ENCODE assay signal across 20 cellular contexts in the genomic region with DNA sequence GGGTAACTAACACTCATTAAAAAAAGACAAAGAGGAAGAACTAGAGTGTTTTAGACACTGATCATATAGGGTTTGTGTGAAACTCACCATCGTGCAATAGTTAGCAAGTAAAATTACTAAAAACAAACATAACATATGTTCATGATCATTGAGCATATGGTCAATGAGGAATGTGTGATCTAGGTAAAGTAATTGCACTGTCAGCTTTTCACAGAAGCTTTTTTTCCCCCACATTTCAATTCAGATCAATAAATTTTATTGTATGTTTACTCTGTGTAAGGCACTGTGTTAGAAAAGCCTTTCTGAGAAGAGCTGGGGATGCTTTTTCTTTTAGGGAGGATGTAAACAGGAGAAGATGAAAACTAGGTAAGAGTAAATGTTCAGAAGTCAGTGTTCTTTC.
DNase-seq lines count a peak whose midpoint lies in the region; ATAC-seq, FAIRE-seq and TF ChIP-seq lines count a peak whose summit lies in the region.
"Had no signal": no experiment of that assay in that cellular context is flagged by ENCODE, and none has a peak within 500 bp of the region (broad histone marks: within the 10 kb centered on the region; RNA-seq: fewer than 3 reads in every experiment).

No MANE protein-coding gene starts in this region.

- no peak for ATAC-seq in A549
- ATAC-seq in K562, result no peak
- ATAC-seq in lower lobe of right lung, result no peak
- ATAC-seq: GM12878 had no signal

- H3K79me2 ChIP-seq in K562 (ENCODE audit: control insufficient read depth, insufficient read depth, low read length), result no peaks in the 10 kb centered on the region

- H3K27me3 ChIP-seq in K562 (ENCODE audit: control insufficient read depth in 2 of 2, insufficient read depth in 2 of 2, low read length in 2 of 2) (no peaks in the 10 kb centered on the region), lower lobe of right lung (ENCODE audit: low read depth) (no peaks in the 10 kb centered on the region)

- 0% methylated on average over 1 of the region's 1 CpG for WGBS in A549 (ENCODE audit: missing lambda C conversion rate)
- 0% methylated on average over 1 of the region's 1 CpG for WGBS in K562 (ENCODE audit: insufficient coverage, low coverage, missing lambda C conversion rate)

- TF ChIP-seq POLR2A in A549 (IDR thresholded peaks at IDR 0.05; ENCODE audit: low read length) (no peak), K562 (conservative IDR thresholded peaks at IDR 0.05) (no peak)

- intact Hi-C loops in K562 (cut with micrococcal nuclease) (no loop called here), lower lobe of right lung (cut with DNase I) (no loop called here)

- no peaks in the 10 kb centered on the region for H3K9me1 ChIP-seq in K562 (ENCODE audit: control insufficient read depth, insufficient read depth, low read length)

- H3K4me3 ChIP-seq in A549 (no peak overlapping the region), K562 (no peak overlapping the region), lower lobe of right lung (no peak overlapping the region)
- H3K4me3 ChIP-seq: GM12878, GM23248 had no signal

- no peak overlapping the region for H3K9ac ChIP-seq in K562 (ENCODE audit: insufficient read depth in 1 of 2, low read depth in 2 of 2, low read length in 2 of 2)
- H3K9ac ChIP-seq: GM23248 had no signal

- FAIRE-seq in A549 (lab: Jason Lieb, UNC) (no peak), K562 (lab: Jason Lieb, UNC) (no peak)
- FAIRE-seq: GM12878, GM19239, H1 had no signal

- H3K36me3 ChIP-seq in K562 (ENCODE audit: control insufficient read depth, insufficient read depth, low read length), result no peaks in the 10 kb centered on the region
- H3K36me3 ChIP-seq in lower lobe of right lung, result no peaks in the 10 kb centered on the region

- in situ Hi-C loops in K562 (cut with MboI), result no loop called here

- TF ChIP-seq CTCF in A549 (IDR thresholded peaks at IDR 0.05), result no peak
- TF ChIP-seq CTCF in K562 (IDR thresholded peaks at IDR 0.05 in 2 of 3, conservative IDR thresholded peaks at IDR 0.05 in 1 of 3; ENCODE audit: insufficient read depth in 2 of 3, low read depth in 1 of 3, low read length in 3 of 3), result no peak
- no peak for TF ChIP-seq CTCF in lower lobe of right lung (IDR thresholded peaks at IDR 0.05)

- POLR2A ChIA-PET in A549 (lab: Yijun Ruan, JAX), result interaction anchor here (0.6 kb wide), 1 partner anchor 333 kb away, joined by 9 read pairs; no protein-coding TSS in a partner anchor
- POLR2A ChIA-PET in K562 (lab: Yijun Ruan, JAX), result no interaction called here

- H3K4me1 ChIP-seq in A549, result no peaks in the 10 kb centered on the region
- H3K4me1 ChIP-seq in K562 (replicated peaks in 1 of 2; ENCODE audit: control insufficient read depth in 2 of 2, insufficient read depth in 2 of 2, low read length in 2 of 2), result no peaks in the 10 kb centered on the region
- no peaks in the 10 kb centered on the region for H3K4me1 ChIP-seq in lower lobe of right lung

- CTCF ChIA-PET in A549 (lab: Yijun Ruan, JAX) (no interaction called here), K562 (lab: Yijun Ruan, JAX; ENCODE audit: low intra/inter-chr PET ratio) (no interaction called here)

- H3K27ac ChIP-seq in A549 (no peak overlapping the region), K562 (ENCODE audit: extremely low read depth, low read depth, low read length) (no peak overlapping the region), lower lobe of right lung (no peak overlapping the region)
- H3K27ac ChIP-seq: GM23248 had no signal

- no peaks in the 10 kb centered on the region for H3K9me3 ChIP-seq in A549
- H3K9me3 ChIP-seq in K562 (replicated peaks; ENCODE audit: control insufficient read depth, insufficient read depth, low read depth, low read length), result no peaks in the 10 kb centered on the region
- no peaks in the 10 kb centered on the region for H3K9me3 ChIP-seq in lower lobe of right lung

- DNase-seq in NCI-H2171 treated with DMSO at 0.1 percent for 48 hours (lab: John Stamatoyannopoulos, UW) (peak; percentile 54), NCI-H2171 (lab: John Stamatoyannopoulos, UW) (no peak), A549 (ENCODE audit: low read depth in 1 of 2, low spot score in 1 of 2) (no peak), K562 (ENCODE audit: extremely low read depth in 1 of 4, low spot score in 3 of 4) (no peak), lower lobe of right lung (no peak), NCI-H2029 (lab: John Stamatoyannopoulos, UW) (no peak)
- DNase-seq: 8988T; C1 segment of cervical spinal cord; Calu3; CD4-positive, alpha-beta memory T cell; COR-L47; DMS79; EL; GDM1; GM23248; H7; HCEC 1CT had no signal

- TF ChIP-seq EP300 in A549 (IDR thresholded peaks at IDR 0.05) (no peak), K562 (IDR thresholded peaks at IDR 0.05; ENCODE audit: low read length) (no peak)

- H3K4me2 ChIP-seq in A549 (no peak overlapping the region), K562 (ENCODE audit: insufficient read depth, low read length) (no peak overlapping the region)

- no peak overlapping the region for H2AFZ ChIP-seq in K562 (ENCODE audit: low read depth, low read length)
- H2AFZ ChIP-seq: GM23248 had no signal

- no peaks in the 10 kb centered on the region for H4K20me1 ChIP-seq in K562 (replicated peaks; ENCODE audit: control insufficient read depth, insufficient read depth, low read length)

- no TSS peak for BruUV-seq in K562 (replicated peaks; lab: Mats Ljungman, UMichigan)

- TF ChIP-seq RAD21 in A549 (conservative IDR thresholded peaks at IDR 0.05 in 1 of 2, IDR thresholded peaks at IDR 0.05 in 1 of 2) (no peak), K562 (CRISPR knock-in tag; conservative IDR thresholded peaks at IDR 0.05 in 1 of 2, IDR thresholded peaks at IDR 0.05 in 1 of 2) (no peak)

TF ChIP-seq in A549, 52 proteins besides CTCF, POLR2A, EP300 and RAD21:
- peak; percentile 58 for TF ChIP-seq MAFK (IDR thresholded peaks at IDR 0.05; ENCODE audit: partially characterized antibody)
- TF ChIP-seq GATA3 (IDR thresholded peaks at IDR 0.05; ENCODE audit: borderline replicate concordance), result no peak

TF ChIP-seq in K562, 482 proteins besides CTCF, POLR2A, EP300 and RAD21:
- TF ChIP-seq KLF1 (tag; IDR thresholded peaks at IDR 0.05), result no peak
- peak; percentile 7; the same call in 1 of the 2 replicates for TF ChIP-seq ZNF316 (IDR thresholded peaks at IDR 0.05)
- TF ChIP-seq MAFK (IDR thresholded peaks at IDR 0.05; ENCODE audit: low read length), result peak; percentile 36; the same call in 1 of the 2 replicates
- no peak for TF ChIP-seq MEF2A (IDR thresholded peaks at IDR 0.05; ENCODE audit: control insufficient read depth, low read depth, low read length)
- peak; percentile 28 for TF ChIP-seq MAFF (IDR thresholded peaks at IDR 0.05; ENCODE audit: low read length)
